ENCODE assay signal across 8 cellular contexts in the genomic region with DNA sequence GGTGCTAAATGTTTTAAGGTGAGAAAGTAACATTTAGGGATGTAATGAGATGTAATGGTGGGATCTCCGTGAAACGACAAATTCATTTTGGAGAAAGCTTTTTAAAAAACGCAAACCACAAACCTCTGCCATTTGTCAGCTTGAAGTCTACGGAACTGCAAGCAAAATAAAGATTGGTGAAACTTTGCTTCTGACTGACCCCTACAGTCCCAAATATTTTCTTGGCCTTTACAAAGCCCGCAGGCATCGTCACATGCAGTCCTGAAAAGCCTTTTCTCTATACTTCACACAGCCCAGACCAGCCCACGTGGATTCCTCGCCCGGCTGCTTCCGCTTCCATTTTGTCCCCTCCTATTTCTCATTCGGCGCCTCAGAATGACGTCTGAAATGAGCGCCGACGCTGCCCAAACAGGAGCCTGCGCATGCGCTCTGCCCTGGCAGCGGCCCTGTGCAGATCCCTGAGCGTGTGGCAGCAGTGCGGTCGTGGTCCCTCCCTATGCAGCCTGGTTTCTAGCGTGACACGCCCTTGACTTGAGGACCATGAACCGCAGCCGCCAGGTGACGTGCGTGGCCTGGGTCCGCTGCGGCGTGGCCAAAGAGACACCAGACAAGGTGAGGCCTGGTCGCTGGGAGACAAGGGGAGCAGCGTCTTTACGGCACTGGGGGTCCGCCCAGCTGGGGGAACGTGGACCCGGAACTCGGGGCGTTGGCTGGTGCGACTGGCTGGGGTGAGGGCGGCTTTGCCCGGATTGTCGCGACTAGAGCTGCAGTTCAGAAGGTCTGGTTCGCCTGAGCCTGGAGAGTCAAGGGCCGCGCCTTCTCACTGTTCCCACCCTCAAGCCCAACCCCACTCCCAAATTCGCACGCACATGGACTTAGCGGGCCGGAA. TPM values are rescaled to one million over a fixed set of nuclear protein-coding genes. Genes with fewer than 3 reads are reported as not detected.
DNase-seq lines count a peak whose midpoint lies in the region; ATAC-seq, FAIRE-seq and TF ChIP-seq lines count a peak whose summit lies in the region.

Gene PWP1, plus strand, starts transcription at position 440 of the 889 bp plus-strand sequence. Its CDS starts 101 bp downstream, at position 541.

- H3K27ac Mint-ChIP-seq in activated T-helper 2 cell treated with anti-CD3 and anti-CD28 coated beads, Interferon-gamma antibody, Interleukin-2, Interleukin-4, amounts not matched to agents 10 μg/mL and 5 μg/mL and 100 μg/mL, durations not matched to agents 14 hours and 24 hours and 36 hours, result peak within 1 kb of the TSS; percentile 94
- peak within 1 kb of the TSS; percentile 97 to 99 for H3K27ac Mint-ChIP-seq in natural killer cell

- peaks cover 34% of the 10 kb centered on the region for H3K79me2 ChIP-seq in Loucy (ENCODE audit: insufficient read depth, low read length)

- H3K4me3 Mint-ChIP-seq in activated T-helper 2 cell treated with anti-CD3 and anti-CD28 coated beads, Interferon-gamma antibody, Interleukin-2, Interleukin-4, amounts not matched to agents 10 μg/mL and 5 μg/mL and 100 μg/mL, durations not matched to agents 14 hours and 24 hours and 36 hours (ENCODE audit: low read depth), result peak within 1 kb of the TSS; percentile 86
- peak within 1 kb of the TSS; percentile 99 for H3K4me3 Mint-ChIP-seq in natural killer cell

- no peaks in the 10 kb centered on the region for H3K9me3 Mint-ChIP-seq in activated T-helper 2 cell treated with anti-CD3 and anti-CD28 coated beads, Interferon-gamma antibody, Interleukin-2, Interleukin-4, amounts not matched to agents 10 μg/mL and 5 μg/mL and 100 μg/mL, durations not matched to agents 14 hours and 24 hours and 36 hours
- no peaks in the 10 kb centered on the region for H3K9me3 Mint-ChIP-seq in natural killer cell

- peaks cover 41% of the 10 kb centered on the region for H3K36me3 Mint-ChIP-seq in activated T-helper 2 cell treated with anti-CD3 and anti-CD28 coated beads, Interferon-gamma antibody, Interleukin-2, Interleukin-4, amounts not matched to agents 10 μg/mL and 5 μg/mL and 100 μg/mL, durations not matched to agents 14 hours and 24 hours and 36 hours (ENCODE audit: low read depth)
- H3K36me3 Mint-ChIP-seq in natural killer cell, result peaks cover 8% of the 10 kb centered on the region

- H3K27ac ChIP-seq in RWPE2 (ENCODE audit: poor library complexity, severe bottlenecking), result peak within 1 kb of the TSS; percentile 33

- H3F3A ChIP-seq in Loucy (ENCODE audit: low read depth), result no peaks in the 10 kb centered on the region

- no peaks in the 10 kb centered on the region for H4K20me1 ChIP-seq in Loucy (ENCODE audit: insufficient read depth, low read length, poor library complexity, severe bottlenecking)

- H3K4me3 ChIP-seq in Loucy (ENCODE audit: low read length, poor library complexity, severe bottlenecking), result peak within 1 kb of the TSS; percentile 88
- H3K4me3 ChIP-seq in RWPE2 (ENCODE audit: severe bottlenecking), result peak within 1 kb of the TSS; percentile 70

- DNase-seq in ELF-1 (ENCODE audit: low read depth, low spot score) (peak; percentile 98), H54 (ENCODE audit: insufficient read length, low spot score) (peak; percentile 85), RWPE2 (ENCODE audit: low spot score) (peak; percentile 88), fibroblast of peridontal ligament (ENCODE audit: extremely low read depth) (peak; percentile 95), natural killer cell (peak; percentile 95)
- peak; percentile 94 for DNase-seq in activated T-helper 2 cell treated with anti-CD3 and anti-CD28 coated beads, Interferon-gamma antibody, Interleukin-2, Interleukin-4, amounts not matched to agents 10 μg/mL and 5 μg/mL and 100 μg/mL, durations not matched to agents 14 hours and 24 hours and 36 hours (ENCODE audit: low spot score)
- DNase-seq in stimulated activated naive CD4-positive, alpha-beta T cell (lab: John Stamatoyannopoulos, UW), result peak; percentile 89 to 95 (median 92)

- H3K9ac ChIP-seq in Loucy (ENCODE audit: low read depth, low read length, poor library complexity, severe bottlenecking), result peak within 1 kb of the TSS; percentile 82

- H3K9me3 ChIP-seq in Loucy (ENCODE audit: insufficient read depth, low read depth, low read length) (no peaks in the 10 kb centered on the region), RWPE2 (ENCODE audit: severe bottlenecking) (no peaks in the 10 kb centered on the region)

- intact Hi-C loops in activated T-helper 2 cell treated with anti-CD3 and anti-CD28 coated beads, Interferon-gamma antibody, Interleukin-2, Interleukin-4, amounts not matched to agents 10 μg/mL and 5 μg/mL and 100 μg/mL, durations not matched to agents 14 hours and 24 hours and 36 hours (cut with micrococcal nuclease), result loop anchor here (1.0 to 10.0 kb wide), 3 partner anchors 76 to 1381 kb away; partner anchors contain the start of genes PRDM4 and TCP11L2
- intact Hi-C loops in natural killer cell (cut with micrococcal nuclease), result loop anchor here (1.0 kb wide), 1 partner anchor 76 kb away; the partner anchor contains the start of gene PRDM4

- peaks cover under 1% of the 10 kb centered on the region for H3K27me3 Mint-ChIP-seq in activated T-helper 2 cell treated with anti-CD3 and anti-CD28 coated beads, Interferon-gamma antibody, Interleukin-2, Interleukin-4, amounts not matched to agents 10 μg/mL and 5 μg/mL and 100 μg/mL, durations not matched to agents 14 hours and 24 hours and 36 hours (ENCODE audit: low read depth)
- peaks cover 1 to 4% of the 10 kb centered on the region in 2 donors for H3K27me3 Mint-ChIP-seq in natural killer cell (ENCODE audit: low read depth in 2 of 2)

- peak; percentile 15 for FAIRE-seq in H54 (lab: Jason Lieb, UNC)

- TF ChIP-seq CTCF in Loucy (conservative IDR thresholded peaks at IDR 0.05; ENCODE audit: low read length) (no peak), RWPE2 (IDR thresholded peaks at IDR 0.05; ENCODE audit: poor library complexity, severe bottlenecking) (no peak), natural killer cell (IDR thresholded peaks at IDR 0.05) (no peak)

- peaks cover 21% of the 10 kb centered on the region for H3K4me1 Mint-ChIP-seq in activated T-helper 2 cell treated with anti-CD3 and anti-CD28 coated beads, Interferon-gamma antibody, Interleukin-2, Interleukin-4, amounts not matched to agents 10 μg/mL and 5 μg/mL and 100 μg/mL, durations not matched to agents 14 hours and 24 hours and 36 hours (ENCODE audit: low read depth)
- peaks cover 28 to 31% of the 10 kb centered on the region in 2 donors for H3K4me1 Mint-ChIP-seq in natural killer cell

- TF ChIP-seq POLR2A in H54 (IDR thresholded peaks at IDR 0.05; ENCODE audit: low read depth, low read length), result peak; percentile 92

- H3K36me3 ChIP-seq in Loucy (ENCODE audit: insufficient read depth, low read length), result peaks cover 21% of the 10 kb centered on the region; the same call in 1 of the 2 replicates
- peaks cover 26% of the 10 kb centered on the region for H3K36me3 ChIP-seq in RWPE2 (ENCODE audit: low read depth)

- peak within 1 kb of the TSS; percentile 88 for H3K4me2 ChIP-seq in Loucy (ENCODE audit: low read depth, low read length, poor library complexity, severe bottlenecking)

- peak within 1 kb of the TSS; percentile 84 for H2AFZ ChIP-seq in Loucy (ENCODE audit: low read length)

- H3K27me3 ChIP-seq in Loucy (ENCODE audit: insufficient read depth, low read length, poor library complexity, severe bottlenecking), result no peaks in the 10 kb centered on the region
- H3K27me3 ChIP-seq in RWPE2 (ENCODE audit: insufficient read depth, poor library complexity, severe bottlenecking), result no peaks in the 10 kb centered on the region

- H3K4me1 ChIP-seq in Loucy (ENCODE audit: insufficient read depth, low read length, poor library complexity, severe bottlenecking) (peaks cover 15% of the 10 kb centered on the region), RWPE2 (ENCODE audit: insufficient read depth, poor library complexity, severe bottlenecking) (no peaks in the 10 kb centered on the region)

- no peaks in the 10 kb centered on the region for H3K9me2 ChIP-seq in Loucy (replicated peaks; ENCODE audit: low read depth, low read length)

- ATAC-seq in RWPE2 (ENCODE audit: low read depth) (peak; percentile 86), natural killer cell (peak; percentile 90 to 93 (median 90))

RNA-seq across cellular contexts. Expression of gene PWP1, which starts in this region (rescaled TPM):
- total RNA-seq in activated T-helper 2 cell treated with anti-CD3 and anti-CD28 coated beads, Interferon-gamma antibody, Interleukin-2, Interleukin-4, amounts not matched to agents 10 μg/mL and 5 μg/mL and 100 μg/mL, durations not matched to agents 14 hours and 24 hours and 36 hours, result 50.5 and 52.9 TPM in 2 replicates
- total RNA-seq in natural killer cell, result 10 to 100 TPM; 22.2 to 26.5 (median 26.3) TPM

Comparison
In these comparisons a context has a peak if more than half of its experiments do, and no peak if none do; other contexts are left out.
1. Peak in every context shown above with its lines: DNase-seq, ATAC-seq, H3K4me3 ChIP-seq and H3K27ac ChIP-seq.